In the genomic region with DNA sequence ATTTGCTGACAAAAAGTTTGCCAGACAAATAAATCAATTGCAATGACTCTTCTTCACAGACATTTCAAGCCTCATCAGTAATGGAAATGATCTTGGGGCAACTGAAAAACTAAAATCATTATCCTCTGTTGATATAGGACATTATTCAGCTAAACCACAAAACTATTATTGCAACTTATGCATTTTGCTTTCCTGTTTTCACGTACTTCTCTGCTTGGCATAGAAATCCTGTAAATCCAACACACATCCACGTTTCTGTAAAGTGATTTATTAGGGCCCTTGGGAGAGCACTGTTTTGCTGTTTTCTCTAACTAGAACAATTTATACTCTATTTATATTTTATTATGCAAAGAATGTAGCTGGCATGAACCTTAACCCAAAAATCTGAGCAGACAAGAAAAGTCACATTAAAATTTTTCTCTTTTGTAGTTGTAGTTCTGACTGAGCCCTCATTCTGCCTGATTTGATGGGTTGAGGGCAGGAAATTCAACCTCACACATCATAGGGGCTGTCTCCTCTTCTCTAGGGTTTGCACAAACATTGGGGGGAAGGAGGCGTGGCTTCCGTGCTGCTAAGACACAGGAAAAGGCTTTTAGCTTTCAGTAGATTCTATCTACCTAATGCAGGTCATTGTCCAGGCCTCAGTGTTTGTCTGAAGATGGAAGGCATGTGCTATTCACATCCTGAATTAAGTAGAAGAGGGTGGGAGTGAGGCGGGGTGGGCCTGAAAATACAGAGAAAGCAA, we compare ENCODE assay signal across 2 cellular contexts.
TF ChIP-seq lines count a peak whose summit lies in the region.

No MANE protein-coding gene starts in this region.

TF ChIP-seq in SK-N-SH, 30 proteins besides CTCF, POLR2A, EP300 and RAD21 (continued from another document):
- TF ChIP-seq RXRA (IDR thresholded peaks at IDR 0.05; ENCODE audit: borderline replicate concordance, low read depth) (no peak), ELF1 (IDR thresholded peaks at IDR 0.05) (no peak), TAF1 (IDR thresholded peaks at IDR 0.05; ENCODE audit: borderline replicate concordance, low read depth, low read length) (no peak)
- TF ChIP-seq, protein P1, sequence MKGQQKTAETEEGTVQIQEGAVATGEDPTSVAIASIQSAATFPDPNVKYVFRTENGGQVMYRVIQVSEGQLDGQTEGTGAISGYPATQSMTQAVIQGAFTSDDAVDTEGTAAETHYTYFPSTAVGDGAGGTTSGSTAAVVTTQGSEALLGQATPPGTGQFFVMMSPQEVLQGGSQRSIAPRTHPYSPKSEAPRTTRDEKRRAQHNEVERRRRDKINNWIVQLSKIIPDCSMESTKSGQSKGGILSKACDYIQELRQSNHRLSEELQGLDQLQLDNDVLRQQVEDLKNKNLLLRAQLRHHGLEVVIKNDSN (IDR thresholded peaks at IDR 0.05; ENCODE audit: borderline replicate concordance, low read depth), result no peak

TF ChIP-seq in SK-N-SH treated with all-trans-retinoic acid at 6 μM for 48 hours, 23 proteins besides CTCF, POLR2A, EP300 and RAD21 (continued from another document):
- TF ChIP-seq, protein P2, sequence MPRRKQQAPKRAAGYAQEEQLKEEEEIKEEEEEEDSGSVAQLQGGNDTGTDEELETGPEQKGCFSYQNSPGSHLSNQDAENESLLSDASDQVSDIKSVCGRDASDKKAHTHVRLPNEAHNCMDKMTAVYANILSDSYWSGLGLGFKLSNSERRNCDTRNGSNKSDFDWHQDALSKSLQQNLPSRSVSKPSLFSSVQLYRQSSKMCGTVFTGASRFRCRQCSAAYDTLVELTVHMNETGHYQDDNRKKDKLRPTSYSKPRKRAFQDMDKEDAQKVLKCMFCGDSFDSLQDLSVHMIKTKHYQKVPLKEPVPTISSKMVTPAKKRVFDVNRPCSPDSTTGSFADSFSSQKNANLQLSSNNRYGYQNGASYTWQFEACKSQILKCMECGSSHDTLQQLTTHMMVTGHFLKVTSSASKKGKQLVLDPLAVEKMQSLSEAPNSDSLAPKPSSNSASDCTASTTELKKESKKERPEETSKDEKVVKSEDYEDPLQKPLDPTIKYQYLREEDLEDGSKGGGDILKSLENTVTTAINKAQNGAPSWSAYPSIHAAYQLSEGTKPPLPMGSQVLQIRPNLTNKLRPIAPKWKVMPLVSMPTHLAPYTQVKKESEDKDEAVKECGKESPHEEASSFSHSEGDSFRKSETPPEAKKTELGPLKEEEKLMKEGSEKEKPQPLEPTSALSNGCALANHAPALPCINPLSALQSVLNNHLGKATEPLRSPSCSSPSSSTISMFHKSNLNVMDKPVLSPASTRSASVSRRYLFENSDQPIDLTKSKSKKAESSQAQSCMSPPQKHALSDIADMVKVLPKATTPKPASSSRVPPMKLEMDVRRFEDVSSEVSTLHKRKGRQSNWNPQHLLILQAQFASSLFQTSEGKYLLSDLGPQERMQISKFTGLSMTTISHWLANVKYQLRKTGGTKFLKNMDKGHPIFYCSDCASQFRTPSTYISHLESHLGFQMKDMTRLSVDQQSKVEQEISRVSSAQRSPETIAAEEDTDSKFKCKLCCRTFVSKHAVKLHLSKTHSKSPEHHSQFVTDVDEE (CRISPR knock-in tag; IDR thresholded peaks at IDR 0.05), result no peak
- TF ChIP-seq SNAI2 (CRISPR knock-in tag; IDR thresholded peaks at IDR 0.05), result no peak
